In genomic region chr17:82837586-82838320, GRCh38 we compare ENCODE assay signal across 1 cellular context.
TF ChIP-seq lines count a peak whose summit lies in the region.

No MANE protein-coding gene starts in this region.

TF ChIP-seq in HepG2, 621 proteins besides CTCF, POLR2A, EP300 and RAD21 (continued from another document and continues in another):
- TF ChIP-seq HMGXB3 (CRISPR knock-in tag; IDR thresholded peaks at IDR 0.05; ENCODE audit: borderline replicate concordance) = 0 out of 2 replicates have a peak, but pooled peaks have one; percentile 9
- no peak for TF ChIP-seq ZNF484 (CRISPR knock-in tag; IDR thresholded peaks at IDR 0.05; ENCODE audit: borderline replicate concordance, low read depth)
- TF ChIP-seq ZNF235 (CRISPR knock-in tag; IDR thresholded peaks at IDR 0.05; ENCODE audit: borderline replicate concordance) = no peak
- TF ChIP-seq RFXAP (CRISPR knock-in tag; IDR thresholded peaks at IDR 0.05; ENCODE audit: borderline replicate concordance) = no peak
- no peak for TF ChIP-seq HDAC6 (IDR thresholded peaks at IDR 0.05; ENCODE audit: low read depth, low read length)
- TF ChIP-seq, protein P1, sequence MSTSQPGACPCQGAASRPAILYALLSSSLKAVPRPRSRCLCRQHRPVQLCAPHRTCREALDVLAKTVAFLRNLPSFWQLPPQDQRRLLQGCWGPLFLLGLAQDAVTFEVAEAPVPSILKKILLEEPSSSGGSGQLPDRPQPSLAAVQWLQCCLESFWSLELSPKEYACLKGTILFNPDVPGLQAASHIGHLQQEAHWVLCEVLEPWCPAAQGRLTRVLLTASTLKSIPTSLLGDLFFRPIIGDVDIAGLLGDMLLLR (CRISPR knock-in tag; IDR thresholded peaks at IDR 0.05) = no peak
- no peak for TF ChIP-seq ZHX2 (IDR thresholded peaks at IDR 0.05; ENCODE audit: low read depth)
- TF ChIP-seq ZHX2 (CRISPR knock-in tag; IDR thresholded peaks at IDR 0.05; ENCODE audit: borderline replicate concordance) = no peak
- TF ChIP-seq ZBTB49 (CRISPR knock-in tag; IDR thresholded peaks at IDR 0.05; ENCODE audit: borderline replicate concordance) = no peak
- TF ChIP-seq ZSCAN29 (CRISPR knock-in tag; conservative IDR thresholded peaks at IDR 0.05) = 0 out of 2 replicates have a peak, but pooled peaks have one; percentile 22
- no peak for TF ChIP-seq ARNT (IDR thresholded peaks at IDR 0.05)
- no peak for TF ChIP-seq ATF6 (CRISPR knock-in tag; conservative IDR thresholded peaks at IDR 0.05)
- no peak for TF ChIP-seq ZNF557 (CRISPR knock-in tag; IDR thresholded peaks at IDR 0.05)
- TF ChIP-seq JDP2 (CRISPR knock-in tag; IDR thresholded peaks at IDR 0.05; ENCODE audit: borderline replicate concordance) = no peak
- no peak for TF ChIP-seq PAX8 (CRISPR knock-in tag; IDR thresholded peaks at IDR 0.05; ENCODE audit: borderline replicate concordance)
- no peak for TF ChIP-seq ZNF563 (CRISPR knock-in tag; IDR thresholded peaks at IDR 0.05)
- TF ChIP-seq, protein P2, sequence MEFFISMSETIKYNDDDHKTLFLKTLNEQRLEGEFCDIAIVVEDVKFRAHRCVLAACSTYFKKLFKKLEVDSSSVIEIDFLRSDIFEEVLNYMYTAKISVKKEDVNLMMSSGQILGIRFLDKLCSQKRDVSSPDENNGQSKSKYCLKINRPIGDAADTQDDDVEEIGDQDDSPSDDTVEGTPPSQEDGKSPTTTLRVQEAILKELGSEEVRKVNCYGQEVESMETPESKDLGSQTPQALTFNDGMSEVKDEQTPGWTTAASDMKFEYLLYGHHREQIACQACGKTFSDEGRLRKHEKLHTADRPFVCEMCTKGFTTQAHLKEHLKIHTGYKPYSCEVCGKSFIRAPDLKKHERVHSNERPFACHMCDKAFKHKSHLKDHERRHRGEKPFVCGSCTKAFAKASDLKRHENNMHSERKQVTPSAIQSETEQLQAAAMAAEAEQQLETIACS (CRISPR knock-in tag; IDR thresholded peaks at IDR 0.05) = no peak
- no peak for TF ChIP-seq PRPF4 (IDR thresholded peaks at IDR 0.05; ENCODE audit: low read depth, low read length, poor library complexity, severe bottlenecking)
- no peak for TF ChIP-seq MTA3 (CRISPR knock-in tag; IDR thresholded peaks at IDR 0.05)
- TF ChIP-seq HNF1A (IDR thresholded peaks at IDR 0.05; ENCODE audit: low read depth) = no peak
- TF ChIP-seq HNF1A (CRISPR knock-in tag; IDR thresholded peaks at IDR 0.05; ENCODE audit: borderline replicate concordance) = peak; percentile 10; the same call in 1 of the 2 replicates
- TF ChIP-seq, protein P3, sequence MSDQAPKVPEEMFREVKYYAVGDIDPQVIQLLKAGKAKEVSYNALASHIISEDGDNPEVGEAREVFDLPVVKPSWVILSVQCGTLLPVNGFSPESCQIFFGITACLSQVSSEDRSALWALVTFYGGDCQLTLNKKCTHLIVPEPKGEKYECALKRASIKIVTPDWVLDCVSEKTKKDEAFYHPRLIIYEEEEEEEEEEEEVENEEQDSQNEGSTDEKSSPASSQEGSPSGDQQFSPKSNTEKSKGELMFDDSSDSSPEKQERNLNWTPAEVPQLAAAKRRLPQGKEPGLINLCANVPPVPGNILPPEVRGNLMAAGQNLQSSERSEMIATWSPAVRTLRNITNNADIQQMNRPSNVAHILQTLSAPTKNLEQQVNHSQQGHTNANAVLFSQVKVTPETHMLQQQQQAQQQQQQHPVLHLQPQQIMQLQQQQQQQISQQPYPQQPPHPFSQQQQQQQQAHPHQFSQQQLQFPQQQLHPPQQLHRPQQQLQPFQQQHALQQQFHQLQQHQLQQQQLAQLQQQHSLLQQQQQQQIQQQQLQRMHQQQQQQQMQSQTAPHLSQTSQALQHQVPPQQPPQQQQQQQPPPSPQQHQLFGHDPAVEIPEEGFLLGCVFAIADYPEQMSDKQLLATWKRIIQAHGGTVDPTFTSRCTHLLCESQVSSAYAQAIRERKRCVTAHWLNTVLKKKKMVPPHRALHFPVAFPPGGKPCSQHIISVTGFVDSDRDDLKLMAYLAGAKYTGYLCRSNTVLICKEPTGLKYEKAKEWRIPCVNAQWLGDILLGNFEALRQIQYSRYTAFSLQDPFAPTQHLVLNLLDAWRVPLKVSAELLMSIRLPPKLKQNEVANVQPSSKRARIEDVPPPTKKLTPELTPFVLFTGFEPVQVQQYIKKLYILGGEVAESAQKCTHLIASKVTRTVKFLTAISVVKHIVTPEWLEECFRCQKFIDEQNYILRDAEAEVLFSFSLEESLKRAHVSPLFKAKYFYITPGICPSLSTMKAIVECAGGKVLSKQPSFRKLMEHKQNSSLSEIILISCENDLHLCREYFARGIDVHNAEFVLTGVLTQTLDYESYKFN (CRISPR knock-in tag; conservative IDR thresholded peaks at IDR 0.05) = no peak
- no peak for TF ChIP-seq PCBP1 (IDR thresholded peaks at IDR 0.05; ENCODE audit: borderline replicate concordance, low read depth, low read length)
- no peak for TF ChIP-seq ZNF382 (CRISPR knock-in tag; IDR thresholded peaks at IDR 0.05; ENCODE audit: borderline replicate concordance)
- no peak for TF ChIP-seq HDAC2 (CRISPR knock-in tag; IDR thresholded peaks at IDR 0.05)
- no peak for TF ChIP-seq ZNF672 (CRISPR knock-in tag; IDR thresholded peaks at IDR 0.05)
